10 cellular contexts compared by ENCODE assay signal in genomic region chr3:53804697-53805462, GRCh38. TPM values are rescaled to one million over a fixed set of nuclear protein-coding genes. Genes with fewer than 3 reads are reported as not detected.
DNase-seq lines count a peak whose midpoint lies in the region; ATAC-seq and FAIRE-seq lines count a peak whose summit lies in the region.
"Had no signal": no experiment of that assay in that cellular context is flagged by ENCODE, and none has a peak within 500 bp of the region (broad histone marks: within the 10 kb centered on the region; RNA-seq: fewer than 3 reads in every experiment).

No MANE protein-coding gene starts in this region.

- ATAC-seq in GM19328 (IDR thresholded peaks at IDR 0.05; ENCODE audit: unreplicated experiment) (peak; percentile 61), HG03442 (IDR thresholded peaks at IDR 0.05; ENCODE audit: unreplicated experiment) (peak; percentile 68), GM19455 (IDR thresholded peaks at IDR 0.05; ENCODE audit: unreplicated experiment) (no peak)

- no peak overlapping the region for H3K4me3 ChIP-seq in small intestine (ENCODE audit: low read depth in 1 of 2, low read length in 2 of 2)

- WGBS in small intestine, 3 donors: 66 to 78% (median 75%) methylated on average over 14 of the region's 14 CpGs

- H3K27me3 Mint-ChIP-seq in dendritic cell treated with granulocyte-macrophage colony-stimulating factor and Interleukin-4, amounts not matched to agents 40 ng/mL and 50 ng/mL, for 4 days: peaks cover 54% of the 10 kb centered on the region
- H3K27me3 Mint-ChIP-seq: activated naive CD8-positive, alpha-beta T cell had no signal

- H3K27ac Mint-ChIP-seq in dendritic cell treated with granulocyte-macrophage colony-stimulating factor and Interleukin-4, amounts not matched to agents 40 ng/mL and 50 ng/mL, for 4 days: peak overlapping the region; percentile 2
- H3K27ac Mint-ChIP-seq: activated naive CD8-positive, alpha-beta T cell had no signal

- H3K27ac ChIP-seq in small intestine (ENCODE audit: low read depth in 1 of 2, low read length in 1 of 2): no peak overlapping the region

- no peaks in the 10 kb centered on the region for H3K9me3 Mint-ChIP-seq in dendritic cell treated with granulocyte-macrophage colony-stimulating factor and Interleukin-4, amounts not matched to agents 40 ng/mL and 50 ng/mL, for 4 days

- no peak for FAIRE-seq in small intestine (lab: Jason Lieb, UNC)

- no peak overlapping the region for H3K4me3 Mint-ChIP-seq in dendritic cell treated with granulocyte-macrophage colony-stimulating factor and Interleukin-4, amounts not matched to agents 40 ng/mL and 50 ng/mL, for 4 days
- H3K4me3 Mint-ChIP-seq: activated naive CD8-positive, alpha-beta T cell had no signal

- H3K4me1 Mint-ChIP-seq in dendritic cell treated with granulocyte-macrophage colony-stimulating factor and Interleukin-4, amounts not matched to agents 40 ng/mL and 50 ng/mL, for 4 days (ENCODE audit: low read depth): peaks cover 29% of the 10 kb centered on the region

- intact Hi-C loops in dendritic cell treated with granulocyte-macrophage colony-stimulating factor and Interleukin-4, amounts not matched to agents 40 ng/mL and 50 ng/mL, for 4 days (cut with micrococcal nuclease): no loop called here

- no peaks in the 10 kb centered on the region for H3K4me1 ChIP-seq in small intestine (ENCODE audit: control insufficient read depth in 2 of 2, insufficient read depth in 1 of 2, low read depth in 1 of 2, low read length in 1 of 2)

- H3K36me3 ChIP-seq in small intestine (ENCODE audit: control insufficient read depth in 2 of 2, insufficient read depth in 2 of 2, low read length in 2 of 2): no peaks in the 10 kb centered on the region

- H3K27me3 ChIP-seq in small intestine (ENCODE audit: control insufficient read depth in 2 of 2, insufficient read depth in 2 of 2, low read length in 2 of 2): no peaks in the 10 kb centered on the region

- DNase-seq in stromal cell of bone marrow (ENCODE audit: low read depth) (peak; percentile 64), RPMI8226 (no peak), small intestine (no peak), NCI-H187 (lab: John Stamatoyannopoulos, UW) (no peak)
- DNase-seq: NCI-H2081 had no signal

- H3K36me3 Mint-ChIP-seq in dendritic cell treated with granulocyte-macrophage colony-stimulating factor and Interleukin-4, amounts not matched to agents 40 ng/mL and 50 ng/mL, for 4 days (ENCODE audit: low read depth): no peaks in the 10 kb centered on the region
- H3K36me3 Mint-ChIP-seq: activated naive CD8-positive, alpha-beta T cell had no signal

- no peaks in the 10 kb centered on the region for H3K9me3 ChIP-seq in small intestine (ENCODE audit: control insufficient read depth, low read depth)

RNA-seq across cellular contexts. Expression of gene CHDH, which starts 41.3 kb away (rescaled TPM):
- polyA plus RNA-seq in small intestine: 1 to 10 TPM; 2.2 to 8.5 (median 7.4) TPM

RNA-seq across cellular contexts. Expression of gene IL17RB, which starts 41.5 kb away (rescaled TPM):
- 10 to 100 TPM in 1 of 3 donors, 1 to 10 TPM in 2; 2.4 to 10.5 (median 9.2) TPM for polyA plus RNA-seq in small intestine
